Comparison of ENCODE assay signal across 1 cellular context in genomic region chr6:89829591-89830384, GRCh38.
A peak's percentile ranks its signal among the peaks of the same experiment; 100 is the strongest.
TF ChIP-seq lines count a peak whose summit lies in the region.

Gene CASP8AP2, plus strand, starts transcription at chr6:89829880.

TF ChIP-seq in HepG2, 621 proteins besides CTCF, POLR2A, EP300 and RAD21 (continued from another document and continues in another):
- peak; percentile 87 for TF ChIP-seq ZFP91 (CRISPR knock-in tag; IDR thresholded peaks at IDR 0.05; ENCODE audit: borderline replicate concordance)
- TF ChIP-seq ELF1 (CRISPR knock-in tag; IDR thresholded peaks at IDR 0.05): peak; percentile 36; the same call in 1 of the 2 replicates
- TF ChIP-seq ZNF878 (CRISPR knock-in tag; IDR thresholded peaks at IDR 0.05): peak; percentile 70; the same call in 1 of the 2 replicates
- no peak for TF ChIP-seq TFAP4 (IDR thresholded peaks at IDR 0.05; ENCODE audit: borderline replicate concordance, low read depth)
- TF ChIP-seq ZZZ3 (CRISPR knock-in tag; IDR thresholded peaks at IDR 0.05; ENCODE audit: borderline replicate concordance): no peak
- TF ChIP-seq, protein P1, sequence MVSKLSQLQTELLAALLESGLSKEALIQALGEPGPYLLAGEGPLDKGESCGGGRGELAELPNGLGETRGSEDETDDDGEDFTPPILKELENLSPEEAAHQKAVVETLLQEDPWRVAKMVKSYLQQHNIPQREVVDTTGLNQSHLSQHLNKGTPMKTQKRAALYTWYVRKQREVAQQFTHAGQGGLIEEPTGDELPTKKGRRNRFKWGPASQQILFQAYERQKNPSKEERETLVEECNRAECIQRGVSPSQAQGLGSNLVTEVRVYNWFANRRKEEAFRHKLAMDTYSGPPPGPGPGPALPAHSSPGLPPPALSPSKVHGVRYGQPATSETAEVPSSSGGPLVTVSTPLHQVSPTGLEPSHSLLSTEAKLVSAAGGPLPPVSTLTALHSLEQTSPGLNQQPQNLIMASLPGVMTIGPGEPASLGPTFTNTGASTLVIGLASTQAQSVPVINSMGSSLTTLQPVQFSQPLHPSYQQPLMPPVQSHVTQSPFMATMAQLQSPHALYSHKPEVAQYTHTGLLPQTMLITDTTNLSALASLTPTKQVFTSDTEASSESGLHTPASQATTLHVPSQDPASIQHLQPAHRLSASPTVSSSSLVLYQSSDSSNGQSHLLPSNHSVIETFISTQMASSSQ (IDR thresholded peaks at IDR 0.05; ENCODE audit: low read depth): no peak
- TF ChIP-seq, protein P1 (CRISPR knock-in tag; IDR thresholded peaks at IDR 0.05; ENCODE audit: borderline replicate concordance): no peak
- TF ChIP-seq ZFP62 (CRISPR knock-in tag; IDR thresholded peaks at IDR 0.05): no peak
- peak; percentile 36 for TF ChIP-seq HNRNPH1 (optimal IDR thresholded peaks at IDR 0.05; ENCODE audit: low read depth, low read length)
- peak; percentile 61; the same call in 1 of the 2 replicates for TF ChIP-seq POGK (CRISPR knock-in tag; conservative IDR thresholded peaks at IDR 0.05)
- TF ChIP-seq ZNF775 (CRISPR knock-in tag; IDR thresholded peaks at IDR 0.05; ENCODE audit: borderline replicate concordance): no peak
- TF ChIP-seq, protein P2, sequence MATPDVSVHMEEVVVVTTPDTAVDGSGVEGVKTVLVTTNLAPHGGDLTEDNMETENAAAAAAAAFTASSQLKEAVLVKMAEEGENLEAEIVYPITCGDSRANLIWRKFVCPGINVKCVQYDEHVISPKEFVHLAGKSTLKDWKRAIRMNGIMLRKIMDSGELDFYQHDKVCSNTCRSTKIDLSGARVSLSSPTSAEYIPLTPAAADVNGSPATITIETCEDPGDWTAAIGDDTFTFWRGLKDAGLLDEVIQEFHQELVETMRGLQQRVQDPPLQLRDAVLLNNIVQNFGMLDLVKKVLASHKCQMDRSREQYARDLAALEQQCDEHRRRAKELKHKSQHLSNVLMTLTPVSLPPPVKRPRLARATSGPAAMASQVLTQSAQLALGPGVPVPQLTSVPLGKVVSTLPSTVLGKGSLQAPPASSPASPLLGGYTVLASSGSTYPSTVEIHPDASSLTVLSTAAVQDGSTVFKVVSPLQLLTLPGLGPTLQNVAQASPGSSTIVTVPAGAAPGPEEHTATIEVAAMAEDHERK (CRISPR knock-in tag; IDR thresholded peaks at IDR 0.05; ENCODE audit: low read depth): peak; percentile 88
- TF ChIP-seq, protein P3, sequence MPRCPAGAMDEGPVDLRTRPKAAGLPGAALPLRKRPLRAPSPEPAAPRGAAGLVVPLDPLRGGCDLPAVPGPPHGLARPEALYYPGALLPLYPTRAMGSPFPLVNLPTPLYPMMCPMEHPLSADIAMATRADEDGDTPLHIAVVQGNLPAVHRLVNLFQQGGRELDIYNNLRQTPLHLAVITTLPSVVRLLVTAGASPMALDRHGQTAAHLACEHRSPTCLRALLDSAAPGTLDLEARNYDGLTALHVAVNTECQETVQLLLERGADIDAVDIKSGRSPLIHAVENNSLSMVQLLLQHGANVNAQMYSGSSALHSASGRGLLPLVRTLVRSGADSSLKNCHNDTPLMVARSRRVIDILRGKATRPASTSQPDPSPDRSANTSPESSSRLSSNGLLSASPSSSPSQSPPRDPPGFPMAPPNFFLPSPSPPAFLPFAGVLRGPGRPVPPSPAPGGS (CRISPR knock-in tag; IDR thresholded peaks at IDR 0.05): no peak
- TF ChIP-seq HHEX (CRISPR knock-in tag; IDR thresholded peaks at IDR 0.05): no peak
- TF ChIP-seq ZNF605 (CRISPR knock-in tag; IDR thresholded peaks at IDR 0.05): peak; percentile 83
- TF ChIP-seq ZFP41 (CRISPR knock-in tag; IDR thresholded peaks at IDR 0.05; ENCODE audit: borderline replicate concordance): 0 out of 2 replicates have a peak, but pooled peaks have one; percentile 54
- TF ChIP-seq, protein P4, sequence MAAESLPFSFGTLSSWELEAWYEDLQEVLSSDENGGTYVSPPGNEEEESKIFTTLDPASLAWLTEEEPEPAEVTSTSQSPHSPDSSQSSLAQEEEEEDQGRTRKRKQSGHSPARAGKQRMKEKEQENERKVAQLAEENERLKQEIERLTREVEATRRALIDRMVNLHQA (CRISPR knock-in tag; IDR thresholded peaks at IDR 0.05): no peak
- 0 out of 2 replicates have a peak, but pooled peaks have one; percentile 17 for TF ChIP-seq MXD3 (CRISPR knock-in tag; IDR thresholded peaks at IDR 0.05)
- TF ChIP-seq SIN3A (IDR thresholded peaks at IDR 0.05; ENCODE audit: borderline replicate concordance, low read depth, low read length): peak; percentile 64; the same call in 1 of the 2 replicates
- TF ChIP-seq ISL2 (CRISPR knock-in tag; IDR thresholded peaks at IDR 0.05): no peak
- TF ChIP-seq ATF6 (CRISPR knock-in tag; conservative IDR thresholded peaks at IDR 0.05): no peak
- no peak for TF ChIP-seq ZNF354B (CRISPR knock-in tag; IDR thresholded peaks at IDR 0.05)
- TF ChIP-seq CENPX (CRISPR knock-in tag; IDR thresholded peaks at IDR 0.05): no peak
- no peak for TF ChIP-seq GTF3A (CRISPR knock-in tag; conservative IDR thresholded peaks at IDR 0.05)
- no peak for TF ChIP-seq ZNF253 (CRISPR knock-in tag; IDR thresholded peaks at IDR 0.05; ENCODE audit: borderline replicate concordance)
- TF ChIP-seq SP4 (CRISPR knock-in tag; IDR thresholded peaks at IDR 0.05): peak; percentile 92
- TF ChIP-seq SALL2 (CRISPR knock-in tag; IDR thresholded peaks at IDR 0.05): 0 out of 2 replicates have a peak, but pooled peaks have one; percentile 23
- TF ChIP-seq STAG1 (CRISPR knock-in tag; IDR thresholded peaks at IDR 0.05): no peak
- no peak for TF ChIP-seq ZNF10 (CRISPR knock-in tag; IDR thresholded peaks at IDR 0.05; ENCODE audit: borderline replicate concordance, low read depth)
- no peak for TF ChIP-seq SETDB1 (CRISPR knock-in tag; IDR thresholded peaks at IDR 0.05; ENCODE audit: borderline replicate concordance)
- peak; percentile 72; the same call in 1 of the 2 replicates for TF ChIP-seq ZFY (CRISPR knock-in tag; IDR thresholded peaks at IDR 0.05)
- no peak for TF ChIP-seq GTF2F1 (IDR thresholded peaks at IDR 0.05; ENCODE audit: low read length)
- no peak for TF ChIP-seq ZNF484 (CRISPR knock-in tag; IDR thresholded peaks at IDR 0.05; ENCODE audit: borderline replicate concordance, low read depth)
- peak; percentile 87 for TF ChIP-seq NFYB (CRISPR knock-in tag; IDR thresholded peaks at IDR 0.05)
- TF ChIP-seq ZSCAN9 (CRISPR knock-in tag; IDR thresholded peaks at IDR 0.05; ENCODE audit: borderline replicate concordance): no peak
- peak; percentile 77 for TF ChIP-seq ZMYM4 (CRISPR knock-in tag; IDR thresholded peaks at IDR 0.05)
- TF ChIP-seq PHF20 (CRISPR knock-in tag; IDR thresholded peaks at IDR 0.05): peak; percentile 26; the same call in 1 of the 2 replicates
- peak; percentile 50; the same call in 1 of the 2 replicates for TF ChIP-seq ZNF350 (CRISPR knock-in tag; IDR thresholded peaks at IDR 0.05; ENCODE audit: borderline replicate concordance, low read depth)
- no peak for TF ChIP-seq TAF15 (IDR thresholded peaks at IDR 0.05; ENCODE audit: low read depth, low read length, poor library complexity, severe bottlenecking)
- TF ChIP-seq SRSF1 (optimal IDR thresholded peaks at IDR 0.05; ENCODE audit: low read depth, low read length): peak; percentile 58
- TF ChIP-seq, protein P5, sequence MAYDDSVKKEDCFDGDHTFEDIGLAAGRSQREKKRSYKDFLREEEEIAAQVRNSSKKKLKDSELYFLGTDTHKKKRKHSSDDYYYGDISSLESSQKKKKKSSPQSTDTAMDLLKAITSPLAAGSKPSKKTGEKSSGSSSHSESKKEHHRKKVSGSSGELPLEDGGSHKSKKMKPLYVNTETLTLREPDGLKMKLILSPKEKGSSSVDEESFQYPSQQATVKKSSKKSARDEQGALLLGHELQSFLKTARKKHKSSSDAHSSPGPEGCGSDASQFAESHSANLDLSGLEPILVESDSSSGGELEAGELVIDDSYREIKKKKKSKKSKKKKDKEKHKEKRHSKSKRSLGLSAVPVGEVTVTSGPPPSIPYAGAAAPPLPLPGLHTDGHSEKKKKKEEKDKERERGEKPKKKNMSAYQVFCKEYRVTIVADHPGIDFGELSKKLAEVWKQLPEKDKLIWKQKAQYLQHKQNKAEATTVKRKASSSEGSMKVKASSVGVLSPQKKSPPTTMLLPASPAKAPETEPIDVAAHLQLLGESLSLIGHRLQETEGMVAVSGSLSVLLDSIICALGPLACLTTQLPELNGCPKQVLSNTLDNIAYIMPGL (CRISPR knock-in tag; IDR thresholded peaks at IDR 0.05; ENCODE audit: borderline replicate concordance in 1 of 2, low read depth in 1 of 2): peak in 1 of 2 experiments; percentile 66; a peak in 1 of 4 replicates
- TF ChIP-seq FOXC1 (CRISPR knock-in tag; IDR thresholded peaks at IDR 0.05; ENCODE audit: borderline replicate concordance): peak; percentile 56; the same call in 1 of the 2 replicates
- 0 out of 2 replicates have a peak, but pooled peaks have one; percentile 70 for TF ChIP-seq ZNF879 (CRISPR knock-in tag; IDR thresholded peaks at IDR 0.05)
- TF ChIP-seq YY1 (IDR thresholded peaks at IDR 0.05; ENCODE audit: insufficient read depth, insufficient replicate concordance, low read depth, low read length): no peak
- TF ChIP-seq MXI1 (IDR thresholded peaks at IDR 0.05; ENCODE audit: borderline replicate concordance, low read depth, low read length): peak; percentile 50; the same call in 1 of the 3 replicates
- TF ChIP-seq ADNP (CRISPR knock-in tag; IDR thresholded peaks at IDR 0.05): no peak
